In the genomic region with DNA sequence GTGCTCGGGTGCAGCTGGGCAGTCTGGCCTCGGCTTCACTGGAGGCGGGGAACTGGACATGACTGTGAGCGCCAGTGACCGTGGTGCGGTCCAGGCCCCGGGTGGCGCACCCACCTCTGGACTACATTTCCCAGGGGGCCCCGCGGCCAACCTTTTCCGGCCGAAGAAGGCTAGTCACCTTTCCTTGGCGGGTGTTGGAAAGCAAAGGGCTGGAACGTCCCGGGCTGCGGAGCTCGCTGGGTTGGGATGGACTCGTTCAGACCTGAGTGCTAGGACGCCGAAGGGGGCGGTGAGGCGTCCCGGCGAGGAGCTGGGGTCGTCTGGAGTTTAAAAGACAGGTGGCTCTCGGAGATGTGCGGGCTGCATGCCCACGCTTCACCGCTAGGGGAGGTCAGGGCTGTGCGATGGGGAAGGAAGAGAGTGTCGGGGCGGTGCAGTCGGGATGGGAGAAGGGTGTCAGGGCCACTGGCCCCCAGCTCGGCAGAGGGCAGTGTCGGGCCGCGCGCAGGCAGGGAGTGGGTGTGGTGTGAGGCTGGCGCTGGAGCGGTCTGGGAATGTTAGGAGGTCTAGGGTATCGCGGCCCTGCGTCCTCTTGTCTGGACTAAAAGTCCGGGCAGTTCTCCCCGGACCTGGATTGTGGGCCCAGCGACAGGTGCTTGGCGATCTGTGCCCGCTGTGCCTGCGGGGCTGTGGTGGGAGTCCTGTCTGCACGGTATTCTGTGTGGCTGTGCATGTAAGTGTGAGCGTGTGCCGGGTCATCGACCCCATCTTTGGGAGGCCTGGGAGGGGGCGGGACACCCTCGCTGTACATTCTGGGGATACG, we compare ENCODE assay signal across 8 cellular contexts.
DNase-seq lines count a peak whose midpoint lies in the region; ATAC-seq and TF ChIP-seq lines count a peak whose summit lies in the region.

No MANE protein-coding gene starts in this region.

- ATAC-seq in HG03354 (IDR thresholded peaks at IDR 0.05; ENCODE audit: poor library complexity, severe bottlenecking, unreplicated experiment) (peak; percentile 88), HG03571 (IDR thresholded peaks at IDR 0.05; ENCODE audit: unreplicated experiment) (no peak)

- DNase-seq in GF-D8 (lab: John Stamatoyannopoulos, UW) (peak; percentile 53), WERI-Rb-1 (peak; percentile 93), brain pericyte (ENCODE audit: low read depth, low spot score) (peak; percentile 33), glomerular visceral epithelial cell (ENCODE audit: extremely low spot score) (no peak)
- DNase-seq in stimulated activated CD4-positive, alpha-beta T cell treated with anti-CD3 and anti-CD28 coated beads, Interleukin-12 subunit alpha, Interleukin-12 subunit beta, amount 100 ng/mL, for 4 hours = peak; percentile 74

- H3K9me3 ChIP-seq in WERI-Rb-1 (ENCODE audit: severe bottlenecking) (no peaks in the 10 kb centered on the region), iPS-18c (ENCODE audit: control insufficient read depth, insufficient read depth, low read length) (peaks cover 10% of the 10 kb centered on the region)

- TF ChIP-seq CTCF in WERI-Rb-1 (IDR thresholded peaks at IDR 0.05; ENCODE audit: low read depth, low read length) = peak; percentile 96

- H3K36me3 ChIP-seq in WERI-Rb-1 = peaks cover 8% of the 10 kb centered on the region; the same call in 1 of the 2 replicates

- peak overlapping the region; percentile 85 for H3K4me3 ChIP-seq in WERI-Rb-1 (ENCODE audit: low read depth, low read length)
- peak overlapping the region; percentile 75 for H3K4me3 ChIP-seq in iPS-18c (ENCODE audit: insufficient read depth, low read depth, low read length)

- H3K27me3 ChIP-seq in WERI-Rb-1 (ENCODE audit: insufficient read depth, low read depth, severe bottlenecking) = no peaks in the 10 kb centered on the region

- peak overlapping the region; percentile 81 for H3K27ac ChIP-seq in WERI-Rb-1
